ENCODE assay signal across 30 cellular contexts in the genomic region with DNA sequence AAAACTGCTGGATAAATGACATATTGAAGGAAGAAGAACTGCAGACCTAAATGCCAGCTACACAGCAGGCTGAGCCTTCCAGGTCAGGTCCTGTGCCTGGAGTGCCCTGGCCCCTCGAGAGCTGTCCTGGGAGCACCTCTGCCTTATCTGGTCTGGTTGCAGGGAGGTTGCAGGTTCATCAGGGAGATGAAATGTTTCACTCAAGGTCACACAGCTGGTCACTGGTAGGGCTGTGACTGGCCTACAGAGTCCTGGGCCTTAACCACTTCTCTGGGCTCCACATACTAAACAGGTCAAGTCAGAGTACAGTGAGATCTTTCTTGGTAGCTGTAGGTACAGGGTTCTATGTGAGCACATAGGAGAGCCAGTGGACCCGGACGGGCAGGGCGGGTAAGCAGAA.
"Had no signal": no experiment of that assay in that cellular context is flagged by ENCODE, and none has a peak within 500 bp of the region (broad histone marks: within the 10 kb centered on the region; RNA-seq: fewer than 3 reads in every experiment).

No MANE protein-coding gene starts in this region.

- H3K9me3 ChIP-seq: colonic mucosa, esophagus muscularis mucosa, gastroesophageal sphincter, mucosa of descending colon, ovary, psoas muscle, stomach, thyroid gland had no signal

- DNase-seq: colonic mucosa; effector memory CD4-positive, alpha-beta T cell; foreskin keratinocyte; heart left ventricle; kidney; mucosa of descending colon; occipital lobe; ovary; posterior cingulate gyrus; psoas muscle; right cardiac atrium; small intestine; stimulated activated CD4-positive, alpha-beta T cell treated with anti-CD3 and anti-CD28 coated beads, Interleukin-15, amount 100 ng/mL, for 24 hours; stimulated activated CD4-positive, alpha-beta T cell treated with anti-CD3 and anti-CD28 coated beads, Interleukin-4, amount 100 ng/mL, for 1 hour; stimulated activated CD8-positive, alpha-beta memory T cell treated with anti-CD3 and anti-CD28 coated beads, Interleukin-4, amount 100 ng/mL, for 48 hours; stimulated activated naive CD4-positive, alpha-beta T cell treated with Interleukin-2 at 50 U/mL for 16 hours; stomach; thyroid gland had no signal

- H3K36me3 ChIP-seq: colonic mucosa, esophagus muscularis mucosa, ovary, thyroid gland had no signal

- H3K27ac Mint-ChIP-seq: dendritic cell treated with granulocyte-macrophage colony-stimulating factor and Interleukin-4, amounts not matched to agents 40 ng/mL and 50 ng/mL, for 4 days; memory B cell; mesothelial cell of epicardium; nephron; type B pancreatic cell had no signal

- H3K27me3 ChIP-seq: colonic mucosa, esophagus muscularis mucosa, foreskin keratinocyte, gastroesophageal sphincter, heart left ventricle, hepatocyte, ovary, stomach, thyroid gland had no signal

- ATAC-seq: foreskin keratinocyte; gastroesophageal sphincter; heart left ventricle; left lobe of liver; mucosa of descending colon; naive thymus-derived CD4-positive, alpha-beta T cell; psoas muscle; right cardiac atrium had no signal

- H3K9me3 Mint-ChIP-seq: dendritic cell treated with granulocyte-macrophage colony-stimulating factor and Interleukin-4, amounts not matched to agents 40 ng/mL and 50 ng/mL, for 4 days; mesothelial cell of epicardium; nephron; type B pancreatic cell had no signal

- H3K4me2 ChIP-seq: hepatocyte had no signal

- H3K4me1 ChIP-seq: foreskin keratinocyte had no signal

- H2AFZ ChIP-seq: hepatocyte had no signal

- H3K27me3 Mint-ChIP-seq: dendritic cell treated with granulocyte-macrophage colony-stimulating factor and Interleukin-4, amounts not matched to agents 40 ng/mL and 50 ng/mL, for 4 days; memory B cell; naive thymus-derived CD4-positive, alpha-beta T cell had no signal

- H3K27ac ChIP-seq: colonic mucosa, esophagus muscularis mucosa, foreskin keratinocyte, gastroesophageal sphincter, hepatocyte, ovary, psoas muscle, thyroid gland had no signal

- H3K4me3 Mint-ChIP-seq: dendritic cell treated with granulocyte-macrophage colony-stimulating factor and Interleukin-4, amounts not matched to agents 40 ng/mL and 50 ng/mL, for 4 days; memory B cell; mesothelial cell of epicardium; naive thymus-derived CD4-positive, alpha-beta T cell; nephron; type B pancreatic cell had no signal

- FAIRE-seq: endothelial cell of umbilical vein, kidney, small intestine had no signal

- H3K36me3 Mint-ChIP-seq: mesothelial cell of epicardium had no signal

- H3K4me3 ChIP-seq: colonic mucosa, esophagus muscularis mucosa, gastroesophageal sphincter, heart left ventricle, hepatocyte, lung, mucosa of descending colon, ovary, psoas muscle, stomach, thyroid gland had no signal
